8 cellular contexts compared by ENCODE assay signal in the genomic region with DNA sequence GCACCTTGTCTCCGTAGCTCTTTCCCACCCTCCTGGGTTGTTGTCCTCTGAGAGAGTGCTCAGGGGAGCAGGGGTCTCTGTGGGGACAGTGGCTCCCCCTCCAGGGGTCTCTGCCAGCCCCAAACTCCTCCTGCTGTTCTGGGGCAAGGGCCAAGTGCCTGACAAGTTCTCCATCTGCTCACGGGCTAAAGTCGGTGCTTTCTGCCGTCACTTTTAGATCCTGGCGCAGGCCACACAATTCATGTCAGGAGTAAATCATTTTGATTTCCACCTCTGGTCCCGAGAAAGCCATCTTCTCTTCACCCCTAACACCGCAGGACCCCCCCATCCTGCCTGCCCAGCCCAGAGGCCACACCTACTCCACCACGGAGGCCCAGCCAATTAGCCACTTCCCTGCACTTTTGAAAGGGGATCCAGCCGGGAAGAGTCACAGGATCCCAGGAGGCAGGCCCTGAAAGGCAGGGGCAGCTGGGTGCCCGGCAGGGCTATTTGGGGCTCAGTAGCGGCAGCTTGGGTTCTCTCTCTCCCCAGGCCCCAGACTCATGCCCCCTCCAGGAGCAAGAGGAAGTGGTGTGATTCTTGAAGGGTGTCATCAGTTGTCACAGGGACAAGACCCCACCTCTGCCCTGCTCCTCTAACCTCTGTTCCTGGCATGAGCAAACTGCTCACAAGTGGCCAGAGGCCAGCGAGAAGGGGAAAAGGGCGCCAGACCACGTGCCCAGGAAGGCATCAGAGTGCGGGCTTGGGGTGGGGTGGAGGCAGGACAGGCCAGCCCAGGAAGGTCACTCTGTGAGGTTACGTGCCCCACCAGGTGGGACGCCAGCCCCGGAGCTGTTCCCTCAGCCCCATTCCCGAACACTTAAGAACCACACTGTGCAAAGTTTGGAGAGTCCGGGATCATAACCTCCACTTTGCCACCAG. TPM values are rescaled to one million over a fixed set of nuclear protein-coding genes. Genes with fewer than 3 reads are reported as not detected.
DNase-seq lines count a peak whose midpoint lies in the region; ATAC-seq, FAIRE-seq and TF ChIP-seq lines count a peak whose summit lies in the region.

No MANE protein-coding gene starts in this region.

- ATAC-seq in psoas muscle (peak; percentile 77 to 84 (median 78)), GM18907 (IDR thresholded peaks at IDR 0.05; ENCODE audit: unreplicated experiment) (no peak), GM21576 (IDR thresholded peaks at IDR 0.05; ENCODE audit: unreplicated experiment) (no peak)

- H3K4me3 ChIP-seq in fibroblast of lung (replicated peaks in 1 of 4; ENCODE audit: control extremely low read depth in 1 of 4, insufficient read depth in 1 of 4, low read depth in 3 of 4, low read length in 4 of 4) (peak overlapping the region; percentile 42 to 76 (median 69)), psoas muscle (peak overlapping the region; percentile 87)

- FAIRE-seq in RCC 7860 (lab: Jason Lieb, UNC): no peak

- H3K27ac ChIP-seq in RWPE1: peak overlapping the region; percentile 82
- H3K27ac ChIP-seq in fibroblast of lung (ENCODE audit: insufficient read depth, low read length): no peak overlapping the region
- H3K27ac ChIP-seq in psoas muscle: peak overlapping the region; percentile 98

- CTCF ChIA-PET in RWPE1 (lab: Yijun Ruan, JAX): interaction anchor here (0.6 to 1.8 kb wide), 4 partner anchors 17 to 383 kb away, joined by 3 to 11 read pairs (median 4); a partner anchor contains a TSS

- TF ChIP-seq CTCF in RWPE1 (conservative IDR thresholded peaks at IDR 0.05; ENCODE audit: low read depth) (no peak), fibroblast of lung (conservative IDR thresholded peaks at IDR 0.05 in 1 of 2, IDR thresholded peaks at IDR 0.05 in 1 of 2; ENCODE audit: low read depth in 1 of 2, low read length in 2 of 2) (no peak), psoas muscle (IDR thresholded peaks at IDR 0.05) (no peak)

- POLR2A ChIA-PET in RWPE1 (lab: Yijun Ruan, JAX; ENCODE audit: low non-redundant PET): no interaction called here

- intact Hi-C loops in psoas muscle (cut with DNase I): no loop called here

- H3K36me3 ChIP-seq in fibroblast of lung (ENCODE audit: control insufficient read depth, insufficient read depth, low read length) (no peaks in the 10 kb centered on the region), psoas muscle (ENCODE audit: insufficient read depth in 1 of 2, low read depth in 1 of 2) (peaks cover 0 to 3% of the 10 kb centered on the region in 2 donors)

- WGBS in psoas muscle, 3 donors: 17 to 19% (median 18%) methylated on average over 19 to 20 of the region's 20 CpGs

- H3K4me1 ChIP-seq in fibroblast of lung (ENCODE audit: control insufficient read depth, extremely low read depth, insufficient read depth, low read length) (peaks cover 6% of the 10 kb centered on the region), psoas muscle (peaks cover 14% of the 10 kb centered on the region)

- peak overlapping the region; percentile 33 for H2AFZ ChIP-seq in fibroblast of lung (ENCODE audit: low read length)

- no peaks in the 10 kb centered on the region for H3K79me2 ChIP-seq in fibroblast of lung (ENCODE audit: control insufficient read depth, insufficient read depth, low read length)

- H3K27me3 ChIP-seq in fibroblast of lung (ENCODE audit: control insufficient read depth, insufficient read depth, low read length): no peaks in the 10 kb centered on the region
- no peaks in the 10 kb centered on the region for H3K27me3 ChIP-seq in psoas muscle (ENCODE audit: insufficient read depth in 3 of 3, low read length in 2 of 3)

- H4K20me1 ChIP-seq in fibroblast of lung (ENCODE audit: control insufficient read depth, extremely low read depth, insufficient read depth, low read length): no peaks in the 10 kb centered on the region

- DNase-seq in NCI-H2227 (lab: John Stamatoyannopoulos, UW; ENCODE audit: unreplicated experiment) (peak; percentile 34), NCI-H2227 treated with DMSO at 0.1 percent for 48 hours (lab: John Stamatoyannopoulos, UW) (no peak), RWPE1 (ENCODE audit: low spot score) (no peak), fibroblast of lung (ENCODE audit: low read depth in 2 of 2) (no peak), psoas muscle (peak; percentile 69 to 89), RCC 7860 (ENCODE audit: low spot score) (no peak)

- no peak overlapping the region for H3K9ac ChIP-seq in fibroblast of lung (ENCODE audit: insufficient read depth, low read length)

- H3K9me3 ChIP-seq in fibroblast of lung (ENCODE audit: control insufficient read depth, insufficient read depth, low read depth, low read length): no peaks in the 10 kb centered on the region
- no peaks in the 10 kb centered on the region for H3K9me3 ChIP-seq in psoas muscle

- peak overlapping the region; percentile 92 for H3K4me2 ChIP-seq in fibroblast of lung (ENCODE audit: extremely low read depth, insufficient read depth, low read length)

RNA-seq across cellular contexts. Expression of a gene that starts 1.3 kb away (rescaled TPM):
- total RNA-seq in fibroblast of lung: 24.8 and 28.2 TPM in 2 replicates
- polyA plus RNA-seq in fibroblast of lung: 6.0 and 8.8 TPM in 2 replicates
- 10.5 and 12.6 TPM in 2 replicates for polyA plus RNA-seq in fibroblast of lung (2012)
- 5.2 and 6.6 TPM in 2 replicates for polyA minus RNA-seq in fibroblast of lung (ENCODE audit: low replicate concordance)
- total RNA-seq in psoas muscle: 100 to 1,000 TPM; 151 to 206 (median 182) TPM
- polyA plus RNA-seq in psoas muscle: 100 to 1,000 TPM; 147 to 281 (median 177) TPM

RNA-seq across cellular contexts. Expression of a gene that starts 21.3 kb away (rescaled TPM):
- total RNA-seq in fibroblast of lung (96.3 and 98.8 TPM in 2 replicates), psoas muscle (100 to 1,000 TPM; 124 to 194 (median 162) TPM)
- polyA plus RNA-seq in fibroblast of lung (147 and 198 TPM in 2 replicates), psoas muscle (100 to 1,000 TPM; 158 to 207 (median 205) TPM)
- 140 and 180 TPM in 2 replicates for polyA plus RNA-seq in fibroblast of lung (2012)
- 136 and 252 TPM in 2 replicates for polyA minus RNA-seq in fibroblast of lung (ENCODE audit: low replicate concordance)

RNA-seq across cellular contexts. Expression of a gene that starts 41.9 kb away (rescaled TPM):
- total RNA-seq in fibroblast of lung: 1.0 and 3.6 TPM in 2 replicates
- 1.2 and 1.9 TPM in 2 replicates for polyA plus RNA-seq in fibroblast of lung
- polyA plus RNA-seq in fibroblast of lung (2012): 2.3 and 4.6 TPM in 2 replicates
- polyA minus RNA-seq in fibroblast of lung (ENCODE audit: low replicate concordance): 2.1 and 2.6 TPM in 2 replicates
- total RNA-seq in psoas muscle: 10 to 100 TPM in 1 of 4 donors, 1 to 10 TPM in 3; 6.7 to 11.7 (median 8.4) TPM
- 1 to 10 TPM; 2.5 to 4.3 (median 3.0) TPM for polyA plus RNA-seq in psoas muscle

Comparison
In these comparisons a context has a peak if more than half of its experiments do, and no peak if none do; other contexts are left out.
1. DNase-seq: peak in NCI-H2227 (single experiment) and psoas muscle (2 of 2); none in NCI-H2227 treated with DMSO at 0.1 percent for 48 hours (single experiment), RWPE1 (single experiment), fibroblast of lung (0 of 2) and RCC 7860 (single experiment).
2. ATAC-seq: peak in psoas muscle (4 of 4); none in GM18907 (single experiment) and GM21576 (single experiment).